Comparison of ENCODE assay signal across 28 cellular contexts in the genomic region with DNA sequence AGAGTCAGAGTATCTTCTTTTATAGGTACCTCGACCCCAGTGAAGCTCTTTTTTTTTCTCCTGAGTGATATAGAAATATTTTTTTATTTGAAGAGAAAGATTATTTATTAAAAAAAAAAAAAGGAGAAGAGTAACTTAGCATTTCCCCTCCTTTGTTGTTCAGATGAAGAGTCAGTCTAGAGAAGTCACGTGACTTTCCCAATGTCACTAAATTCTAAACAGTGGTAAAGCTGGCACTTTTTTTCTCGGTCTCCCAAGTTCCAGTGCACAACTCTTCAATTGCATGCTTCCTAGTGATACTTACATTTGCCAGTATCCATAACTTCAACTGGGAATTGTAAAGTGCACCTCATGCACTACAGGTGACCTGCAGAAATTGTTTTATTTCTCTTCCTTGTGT.
"Had no signal": no experiment of that assay in that cellular context is flagged by ENCODE, and none has a peak within 500 bp of the region (broad histone marks: within the 10 kb centered on the region; RNA-seq: fewer than 3 reads in every experiment).

No MANE protein-coding gene starts in this region.

- H3K27me3 Mint-ChIP-seq: stimulated activated naive B cell treated with anti-CD40 and anti-IgM and Interleukin-4, amounts not matched to agents 10 μg/mL and 1 μg/mL and 100 μg/mL, for 72 hours; stimulated activated naive CD8-positive, alpha-beta T cell treated with anti-CD3 and anti-CD28 coated beads, Interleukin-15, amount 100 ng/mL, for 72 hours; stimulated activated naive CD8-positive, alpha-beta T cell treated with anti-CD3 and anti-CD28 coated beads, Interleukin-15, Interleukin-2, amounts not matched to agents 100 ng/mL and 50 ng/mL, for 24 hours; type B pancreatic cell had no signal

- H3K36me3 ChIP-seq: stomach, suprapubic skin, thoracic aorta, thyroid gland, tibial nerve, transverse colon, upper lobe of left lung, upper lobe of right lung, uterus, vagina had no signal

- H3K4me1 ChIP-seq: thyroid gland, upper lobe of left lung, upper lobe of right lung, uterus had no signal

- DNase-seq: stimulated activated CD4-positive, alpha-beta T cell treated with anti-CD3 and anti-CD28 coated beads, Interleukin-2, amount 100 ng/mL, for 24 hours; stimulated activated CD4-positive, alpha-beta T cell treated with anti-CD3 and anti-CD28 coated beads, Interleukin-2, amount 100 ng/mL, for 48 hours; stimulated activated CD4-positive, alpha-beta T cell treated with anti-CD3 and anti-CD28 coated beads, Interleukin-4, amount 100 ng/mL, for 1 hour; stimulated activated CD4-positive, alpha-beta T cell treated with anti-CD3 and anti-CD28 coated beads, Interleukin-4, amount 100 ng/mL, for 24 hours; stimulated activated CD4-positive, alpha-beta T cell treated with anti-CD3 and anti-CD28 coated beads, Interleukin-4, amount 100 ng/mL, for 4 hours; stimulated activated CD8-positive, alpha-beta memory T cell treated with anti-CD3 and anti-CD28 coated beads, Interleukin-4, amount 100 ng/mL, for 48 hours; stimulated activated naive B cell treated with anti-CD40 and anti-IgM and Interleukin-4, amounts not matched to agents 10 μg/mL and 1 μg/mL and 100 μg/mL, for 72 hours; stimulated activated naive CD4-positive, alpha-beta T cell; stimulated activated naive CD4-positive, alpha-beta T cell treated with Interleukin-2 at 50 U/mL for 16 hours; stimulated activated naive CD8-positive, alpha-beta T cell treated with anti-CD3 and anti-CD28 coated beads, Interleukin-15, amount 100 ng/mL, for 72 hours; stimulated activated naive CD8-positive, alpha-beta T cell treated with anti-CD3 and anti-CD28 coated beads, Interleukin-15, Interleukin-2, amounts not matched to agents 100 U/mL and 50 U/mL, for 24 hours; stomach; substantia nigra; testis; thyroid gland; transverse colon; trophoblast cell; upper lobe of left lung; upper lobe of right lung; uterus had no signal

- FAIRE-seq: urothelium cell line had no signal

- H3K27ac Mint-ChIP-seq: stimulated activated effector memory CD8-positive, alpha-beta T cell treated with anti-CD3 and anti-CD28 coated beads, Interleukin-12 subunit alpha, Interleukin-12 subunit beta, amount 100 ng/mL, for 72 hours; stimulated activated naive B cell treated with anti-CD40 and anti-IgM and Interleukin-4, amounts not matched to agents 10 μg/mL and 1 μg/mL and 100 μg/mL, for 72 hours; stimulated activated naive CD8-positive, alpha-beta T cell treated with anti-CD3 and anti-CD28 coated beads, Interleukin-15, amount 100 ng/mL, for 72 hours; stimulated activated naive CD8-positive, alpha-beta T cell treated with anti-CD3 and anti-CD28 coated beads, Interleukin-15, Interleukin-2, amounts not matched to agents 100 ng/mL and 50 ng/mL, for 24 hours; type B pancreatic cell had no signal

- H3K27ac ChIP-seq: stomach, suprapubic skin, testis, thyroid gland, tibial nerve, transverse colon, upper lobe of left lung, upper lobe of right lung, uterus, vagina had no signal

- H3K9me3 ChIP-seq: stomach, suprapubic skin, testis, thoracic aorta, thyroid gland, tibial nerve, transverse colon, upper lobe of left lung, upper lobe of right lung, uterus, vagina had no signal

- H3K4me3 ChIP-seq: stomach, suprapubic skin, testis, thoracic aorta, thyroid gland, tibial nerve, transverse colon, upper lobe of left lung, upper lobe of right lung, uterus, vagina had no signal

- H3K4me1 Mint-ChIP-seq: stimulated activated naive CD8-positive, alpha-beta T cell treated with anti-CD3 and anti-CD28 coated beads, Interleukin-15, amount 100 ng/mL, for 72 hours had no signal

- ATAC-seq: stimulated activated effector memory CD8-positive, alpha-beta T cell treated with anti-CD3 and anti-CD28 coated beads, Interleukin-12 subunit alpha, Interleukin-12 subunit beta, amount 100 ng/mL, for 72 hours; stimulated activated naive B cell treated with anti-CD40 and anti-IgM and Interleukin-4, amounts not matched to agents 10 μg/mL and 1 μg/mL and 100 μg/mL, for 72 hours; stimulated activated naive CD8-positive, alpha-beta T cell treated with anti-CD3 and anti-CD28 coated beads, Interleukin-15, amount 100 ng/mL, for 72 hours; stimulated activated naive CD8-positive, alpha-beta T cell treated with anti-CD3 and anti-CD28 coated beads, Interleukin-15, Interleukin-2, amounts not matched to agents 100 U/mL and 50 U/mL, for 24 hours; upper lobe of right lung had no signal

- H3K27me3 ChIP-seq: stomach, suprapubic skin, testis, thyroid gland, tibial nerve, transverse colon, upper lobe of left lung, upper lobe of right lung, uterus, vagina had no signal

- H3K9me3 Mint-ChIP-seq: stimulated activated effector memory CD8-positive, alpha-beta T cell treated with anti-CD3 and anti-CD28 coated beads, Interleukin-12 subunit alpha, Interleukin-12 subunit beta, amount 100 ng/mL, for 72 hours; stimulated activated naive B cell treated with anti-CD40 and anti-IgM and Interleukin-4, amounts not matched to agents 10 μg/mL and 1 μg/mL and 100 μg/mL, for 72 hours; stimulated activated naive CD8-positive, alpha-beta T cell treated with anti-CD3 and anti-CD28 coated beads, Interleukin-15, Interleukin-2, amounts not matched to agents 100 ng/mL and 50 ng/mL, for 24 hours; type B pancreatic cell had no signal

- H3K4me3 Mint-ChIP-seq: stimulated activated effector memory CD8-positive, alpha-beta T cell treated with anti-CD3 and anti-CD28 coated beads, Interleukin-12 subunit alpha, Interleukin-12 subunit beta, amount 100 ng/mL, for 72 hours; stimulated activated naive B cell treated with anti-CD40 and anti-IgM and Interleukin-4, amounts not matched to agents 10 μg/mL and 1 μg/mL and 100 μg/mL, for 72 hours; stimulated activated naive CD8-positive, alpha-beta T cell treated with anti-CD3 and anti-CD28 coated beads, Interleukin-15, amount 100 ng/mL, for 72 hours; stimulated activated naive CD8-positive, alpha-beta T cell treated with anti-CD3 and anti-CD28 coated beads, Interleukin-15, Interleukin-2, amounts not matched to agents 100 ng/mL and 50 ng/mL, for 24 hours; type B pancreatic cell had no signal
